Comparison of ENCODE assay signal across 13 cellular contexts in the genomic region with DNA sequence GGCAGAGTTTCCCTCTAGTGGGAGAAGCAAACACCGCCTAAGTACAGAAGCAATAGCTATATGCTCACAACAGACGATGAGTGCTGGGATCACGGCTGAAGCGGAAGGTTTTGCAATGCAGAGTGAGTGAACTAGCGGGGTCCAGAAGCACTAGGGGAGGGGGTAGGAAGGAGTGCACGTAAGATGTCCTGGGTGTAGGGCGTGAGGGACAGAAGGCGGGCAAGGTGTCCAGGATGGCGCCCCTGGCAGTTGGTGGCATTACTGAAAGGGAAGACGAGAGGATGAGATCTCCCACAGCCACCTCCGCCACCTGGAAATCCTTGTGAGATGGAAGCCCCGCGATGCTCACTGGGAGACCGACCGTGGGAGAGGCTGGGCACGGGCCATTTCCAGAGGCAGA.
DNase-seq lines count a peak whose midpoint lies in the region; ATAC-seq, FAIRE-seq and TF ChIP-seq lines count a peak whose summit lies in the region.
"Had no signal": no experiment of that assay in that cellular context is flagged by ENCODE, and none has a peak within 500 bp of the region (broad histone marks: within the 10 kb centered on the region; RNA-seq: fewer than 3 reads in every experiment).

No MANE protein-coding gene starts in this region.

- H3K56ac ChIP-seq in mesendoderm (ENCODE audit: low read length), result no peak overlapping the region

- H3K4me3 Mint-ChIP-seq in IgD-negative memory B cell, result peak overlapping the region; percentile 64 to 93 (median 81)
- H3K4me3 Mint-ChIP-seq in naive thymus-derived CD4-positive, alpha-beta T cell, result peak overlapping the region; percentile 85 to 100 (median 98)

- H2BK120ac ChIP-seq in mesendoderm (ENCODE audit: low read depth, low read length), result no peak overlapping the region

- H3K4me1 ChIP-seq in A549 (peaks cover 91% of the 10 kb centered on the region), breast epithelium (peaks cover 4 to 22% of the 10 kb centered on the region in 2 donors), mesendoderm (ENCODE audit: control insufficient read depth, low read depth, low read length) (peaks cover 5% of the 10 kb centered on the region)
- H3K4me1 ChIP-seq in naive thymus-derived CD4-positive, alpha-beta T cell (ENCODE audit: control insufficient read depth in 2 of 2, insufficient read depth in 2 of 2, low read length in 2 of 2), result peaks cover 89 to 91% of the 10 kb centered on the region in 2 donors

- H3K9me3 Mint-ChIP-seq in IgD-negative memory B cell, result no peaks in the 10 kb centered on the region
- H3K9me3 Mint-ChIP-seq in naive thymus-derived CD4-positive, alpha-beta T cell, result no peaks in the 10 kb centered on the region

- no peak for TF ChIP-seq EP300 in A549 (IDR thresholded peaks at IDR 0.05)

- CTCF ChIA-PET in A549 (lab: Yijun Ruan, JAX), result interaction anchor here (1.0 to 1.2 kb wide), 3 partner anchors 9 to 124 kb away, joined by 3 to 4 read pairs (median 3); no protein-coding TSS in a partner anchor
- CTCF ChIA-PET in naive thymus-derived CD4-positive, alpha-beta T cell (lab: Charles Lee), result interaction anchor here (0.6 to 3.8 kb wide), 17 partner anchors 9 to 217 kb away, joined by 3 to 24 read pairs (median 5); no protein-coding TSS in a partner anchor

- H3K4me2 ChIP-seq in A549 (peak overlapping the region; percentile 91), mesendoderm (ENCODE audit: low read length) (no peak overlapping the region)

- H4K5ac ChIP-seq in mesendoderm (ENCODE audit: low read length), result no peak overlapping the region

- DNase-seq in A549 (ENCODE audit: low read depth in 1 of 2, low spot score in 1 of 2) (no peak), breast epithelium (ENCODE audit: low spot score in 2 of 2) (no peak), mesendoderm (no peak), NCI-H1417 (lab: John Stamatoyannopoulos, UW) (no peak), superior temporal gyrus (ENCODE audit: extremely low spot score) (no peak)
- peak in 2 of 9 donors; percentile 44 to 45 for DNase-seq in naive thymus-derived CD4-positive, alpha-beta T cell
- DNase-seq: activated gamma-delta T cell treated with Interleukin-2 at 50 U/mL for 16 hours, NCI-H1048 had no signal

- peaks cover 3% of the 10 kb centered on the region for H3K27me3 Mint-ChIP-seq in IgD-negative memory B cell
- no peaks in the 10 kb centered on the region for H3K27me3 Mint-ChIP-seq in naive thymus-derived CD4-positive, alpha-beta T cell

- H3K27ac Mint-ChIP-seq in IgD-negative memory B cell, result peak overlapping the region; percentile 72 to 96 (median 93)
- peak overlapping the region; percentile 87 to 99 (median 97) for H3K27ac Mint-ChIP-seq in naive thymus-derived CD4-positive, alpha-beta T cell

- peaks cover 14% of the 10 kb centered on the region for H3K79me1 ChIP-seq in mesendoderm (ENCODE audit: low read length)

- no peak overlapping the region for H4K8ac ChIP-seq in mesendoderm (ENCODE audit: low read depth, low read length)

- no peak overlapping the region for H2BK15ac ChIP-seq in mesendoderm (replicated peaks; ENCODE audit: low read depth)

- no peak overlapping the region for H3K18ac ChIP-seq in mesendoderm (ENCODE audit: low read length)

- TF ChIP-seq POLR2A in A549 (IDR thresholded peaks at IDR 0.05; ENCODE audit: low read length) (no peak), breast epithelium (IDR thresholded peaks at IDR 0.05) (no peak)

- H3K4me3 ChIP-seq in A549 (peak overlapping the region; percentile 21; the same call in 2 of the 3 replicates), breast epithelium (no peak overlapping the region), mesendoderm (ENCODE audit: low read length) (no peak overlapping the region)
- H3K4me3 ChIP-seq in naive thymus-derived CD4-positive, alpha-beta T cell (ENCODE audit: low read length), result peak overlapping the region; percentile 96

- H3K23ac ChIP-seq in mesendoderm (ENCODE audit: low read length), result no peak overlapping the region

- H3K36me3 ChIP-seq in breast epithelium, result no peaks in the 10 kb centered on the region
- peaks cover 4 to 22% (median 21%) of the 10 kb centered on the region in 3 experiments for H3K36me3 ChIP-seq in naive thymus-derived CD4-positive, alpha-beta T cell (ENCODE audit: control insufficient read depth in 2 of 3, insufficient read depth in 3 of 3, low read length in 3 of 3)
- H3K36me3 ChIP-seq in mesendoderm (ENCODE audit: control insufficient read depth, insufficient read depth, low read length), result no peaks in the 10 kb centered on the region

- H3K27ac ChIP-seq in A549 (peak overlapping the region; percentile 93 to 97), breast epithelium (peak overlapping the region; percentile 76 to 85), mesendoderm (ENCODE audit: low read depth, low read length) (no peak overlapping the region)
- peak overlapping the region; percentile 97 for H3K27ac ChIP-seq in naive thymus-derived CD4-positive, alpha-beta T cell (ENCODE audit: low read depth, low read length)

- no peaks in the 10 kb centered on the region for H3K79me2 ChIP-seq in mesendoderm (ENCODE audit: control insufficient read depth, insufficient read depth, low read length)

- peaks cover 2% of the 10 kb centered on the region for H3K36me3 Mint-ChIP-seq in IgD-negative memory B cell
- peaks cover 24 to 68% (median 48%) of the 10 kb centered on the region in 5 donors for H3K36me3 Mint-ChIP-seq in naive thymus-derived CD4-positive, alpha-beta T cell

- H3K4me1 Mint-ChIP-seq in IgD-negative memory B cell, result peaks cover 90 to 94% (median 93%) of the 10 kb centered on the region in 3 donors
- H3K4me1 Mint-ChIP-seq in naive thymus-derived CD4-positive, alpha-beta T cell, result peaks cover 72 to 98% (median 92%) of the 10 kb centered on the region in 7 donors

- intact Hi-C loops in breast epithelium (cut with DNase I; ENCODE audit: low total_unique reads), result no loop called here
- intact Hi-C loops in naive thymus-derived CD4-positive, alpha-beta T cell (cut with micrococcal nuclease), result loop anchor here (1.0 to 10.0 kb wide), 5 partner anchors 118 to 469 kb away; no protein-coding TSS in a partner anchor

- no peak for FAIRE-seq in A549 (lab: Jason Lieb, UNC)
- FAIRE-seq: D721Med, small intestine, urothelium cell line had no signal

- H3K9me3 ChIP-seq in A549 (no peaks in the 10 kb centered on the region), breast epithelium (no peaks in the 10 kb centered on the region)
- no peaks in the 10 kb centered on the region for H3K9me3 ChIP-seq in naive thymus-derived CD4-positive, alpha-beta T cell (ENCODE audit: control insufficient read depth in 2 of 3, low read length in 3 of 3)

- H3K27me3 ChIP-seq in breast epithelium (no peaks in the 10 kb centered on the region), mesendoderm (ENCODE audit: insufficient read depth, low read length, poor library complexity) (no peaks in the 10 kb centered on the region)
- H3K27me3 ChIP-seq in naive thymus-derived CD4-positive, alpha-beta T cell (ENCODE audit: control insufficient read depth in 2 of 2, insufficient read depth in 2 of 2, low read length in 2 of 2), result no peaks in the 10 kb centered on the region

- no peak for ATAC-seq in A549
- no peak for ATAC-seq in naive thymus-derived CD4-positive, alpha-beta T cell
- no peak for ATAC-seq in activated CD4-positive, CD25-positive, alpha-beta regulatory T cell treated with anti-CD3 and anti-CD28 coated beads, Interleukin-2, amount 50 U/mL, for 24 hours

- no peak overlapping the region for H3K4ac ChIP-seq in mesendoderm (ENCODE audit: low read depth, low read length)

- POLR2A ChIA-PET in A549 (lab: Yijun Ruan, JAX), result interaction anchor here (0.6 to 3.7 kb wide), 4 partner anchors 9 to 120 kb away, joined by 3 to 16 read pairs (median 10); no protein-coding TSS in a partner anchor
- POLR2A ChIA-PET in naive thymus-derived CD4-positive, alpha-beta T cell (lab: Charles Lee), result interaction anchor here (0.7 to 30.8 kb wide), 15 partner anchors 9 to 213 kb away, joined by 3 to 691 read pairs (median 4); no protein-coding TSS in a partner anchor

- no peak overlapping the region for H2BK5ac ChIP-seq in mesendoderm (ENCODE audit: low read length)

- TF ChIP-seq RAD21 in A549 (conservative IDR thresholded peaks at IDR 0.05 in 1 of 2, IDR thresholded peaks at IDR 0.05 in 1 of 2), result no peak

- WGBS in A549 (ENCODE audit: missing lambda C conversion rate), result 88% methylated on average over 16 of the region's 16 CpGs
- WGBS in mesendoderm (ENCODE audit: extremely low coverage, insufficient coverage, low lambda C conversion rate), result no CpG with 5 or more reads among the region's 16 CpGs

- H3K9ac ChIP-seq in mesendoderm (ENCODE audit: low read length), result no peak overlapping the region

- TF ChIP-seq CTCF in A549 (IDR thresholded peaks at IDR 0.05), result no peak
- no peak for TF ChIP-seq CTCF in breast epithelium (IDR thresholded peaks at IDR 0.05)

- H2AK5ac ChIP-seq in mesendoderm (ENCODE audit: low read length), result no peak overlapping the region

TF ChIP-seq in A549, 52 proteins besides CTCF, POLR2A, EP300 and RAD21 (continues in another document):
- TF ChIP-seq, protein P1, sequence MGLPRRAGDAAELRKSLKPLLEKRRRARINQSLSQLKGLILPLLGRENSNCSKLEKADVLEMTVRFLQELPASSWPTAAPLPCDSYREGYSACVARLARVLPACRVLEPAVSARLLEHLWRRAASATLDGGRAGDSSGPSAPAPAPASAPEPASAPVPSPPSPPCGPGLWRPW (IDR thresholded peaks at IDR 0.05), result no peak
- TF ChIP-seq HEYL (CRISPR knock-in tag; IDR thresholded peaks at IDR 0.05) (no peak), CBX8 (IDR thresholded peaks at IDR 0.05) (no peak), RARB (CRISPR knock-in tag; IDR thresholded peaks at IDR 0.05) (no peak), CBX2 (IDR thresholded peaks at IDR 0.05; ENCODE audit: borderline replicate concordance, low read depth) (no peak), SREBF2 (IDR thresholded peaks at IDR 0.05) (no peak), ESRRA (IDR thresholded peaks at IDR 0.05; ENCODE audit: borderline replicate concordance, low read length) (no peak), HOXB13 (CRISPR knock-in tag; IDR thresholded peaks at IDR 0.05; ENCODE audit: low read depth) (no peak), POLR2AphosphoS2 (conservative IDR thresholded peaks at IDR 0.05; ENCODE audit: low read length) (no peak), HOXB5 (CRISPR knock-in tag; IDR thresholded peaks at IDR 0.05) (no peak), CHD4 (IDR thresholded peaks at IDR 0.05; ENCODE audit: borderline replicate concordance) (no peak), FOXS1 (CRISPR knock-in tag; IDR thresholded peaks at IDR 0.05) (no peak), KDM1A (IDR thresholded peaks at IDR 0.05; ENCODE audit: low read depth) (no peak), MYC (IDR thresholded peaks at IDR 0.05; ENCODE audit: borderline replicate concordance, low read length) (no peak)
- TF ChIP-seq, protein P2, sequence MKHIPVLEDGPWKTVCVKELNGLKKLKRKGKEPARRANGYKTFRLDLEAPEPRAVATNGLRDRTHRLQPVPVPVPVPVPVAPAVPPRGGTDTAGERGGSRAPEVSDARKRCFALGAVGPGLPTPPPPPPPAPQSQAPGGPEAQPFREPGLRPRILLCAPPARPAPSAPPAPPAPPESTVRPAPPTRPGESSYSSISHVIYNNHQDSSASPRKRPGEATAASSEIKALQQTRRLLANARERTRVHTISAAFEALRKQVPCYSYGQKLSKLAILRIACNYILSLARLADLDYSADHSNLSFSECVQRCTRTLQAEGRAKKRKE (CRISPR knock-in tag; IDR thresholded peaks at IDR 0.05; ENCODE audit: low read depth), result no peak

Comparison
In these comparisons a context has a peak if more than half of its experiments do, and no peak if none do; other contexts are left out.
1. H3K4me3 ChIP-seq: peak in A549 (single experiment) and naive thymus-derived CD4-positive, alpha-beta T cell (single experiment); none in breast epithelium (0 of 3) and mesendoderm (single experiment).